In genomic region chr16:24279982-24280381, GRCh38 we compare ENCODE assay signal across 10 cellular contexts. TPM values are rescaled to one million over a fixed set of nuclear protein-coding genes. Genes with fewer than 3 reads are reported as not detected.
"Had no signal": no experiment of that assay in that cellular context is flagged by ENCODE, and none has a peak within 500 bp of the region (broad histone marks: within the 10 kb centered on the region; RNA-seq: fewer than 3 reads in every experiment).

No MANE protein-coding gene starts in this region.

- H3K27ac ChIP-seq: HL-60, KMS-11 had no signal

- DNase-seq: IMR-90, KBM-7, KG1 had no signal

- H3K4me3 ChIP-seq: K562 had no signal

- ATAC-seq: HepG2, K562 had no signal

- H3K27ac Mint-ChIP-seq: IgD-negative memory B cell had no signal

- H3K9ac ChIP-seq: KMS-11 had no signal

- H3K4me2 ChIP-seq: KMS-11 had no signal

- H3K4me3 Mint-ChIP-seq: IgD-negative memory B cell had no signal

RNA-seq across cellular contexts. Expression of gene CACNG3, which starts 23.8 kb away (rescaled TPM):
- total RNA-seq: HepG2, HT-29, HT1080, IMR-90, K562 had no signal
- polyA plus RNA-seq: HepG2, IgD-negative memory B cell, IMR-90, K562 had no signal
